In genomic region chr1:246923482-246923881, GRCh38 we compare ENCODE assay signal across 21 cellular contexts. TPM values are rescaled to one million over a fixed set of nuclear protein-coding genes. Genes with fewer than 3 reads are reported as not detected.
DNase-seq lines count a peak whose midpoint lies in the region; ATAC-seq and TF ChIP-seq lines count a peak whose summit lies in the region.
"Had no signal": no experiment of that assay in that cellular context is flagged by ENCODE, and none has a peak within 500 bp of the region (broad histone marks: within the 10 kb centered on the region; RNA-seq: fewer than 3 reads in every experiment).

No MANE protein-coding gene starts in this region.

- H3K36me3 Mint-ChIP-seq in effector memory CD8-positive, alpha-beta T cell (ENCODE audit: insufficient read depth), result peaks cover 22% of the 10 kb centered on the region
- peaks cover 83% of the 10 kb centered on the region for H3K36me3 Mint-ChIP-seq in nephron progenitor cell (ENCODE audit: low read depth)

- H3K27ac Mint-ChIP-seq in effector memory CD8-positive, alpha-beta T cell, result no peak overlapping the region
- H3K27ac Mint-ChIP-seq in nephron progenitor cell, result peak overlapping the region; percentile 18
- H3K27ac Mint-ChIP-seq: activated naive CD4-positive, alpha-beta T cell treated with anti-CD3 and anti-CD28 coated beads for 36 hours had no signal

- peak; percentile 18 for DNase-seq in DMS 273 (lab: John Stamatoyannopoulos, UW; ENCODE audit: unreplicated experiment)
- no peak for DNase-seq in DMS 273 treated with DMSO at 0.1 percent for 48 hours (lab: John Stamatoyannopoulos, UW)
- DNase-seq in effector memory CD8-positive, alpha-beta T cell, result no peak
- no peak for DNase-seq in nephron progenitor cell
- DNase-seq in uterus, result no peak
- no peak for DNase-seq in COLO829 (ENCODE audit: low spot score)
- DNase-seq: activated CD4-positive, alpha-beta T cell treated with anti-CD3 and anti-CD28 coated beads, Interleukin-2, amount 50 U/mL, for 4 hours; activated naive CD4-positive, alpha-beta T cell treated with anti-CD3 and anti-CD28 coated beads for 36 hours; BE2C; body of pancreas; cortex of kidney; DMS153; gastrocnemius medialis; left ventricle myocardium superior; MM.1S; sigmoid colon; SW 1271 had no signal

- H3K27me3 Mint-ChIP-seq in effector memory CD8-positive, alpha-beta T cell, result no peaks in the 10 kb centered on the region
- no peaks in the 10 kb centered on the region for H3K27me3 Mint-ChIP-seq in nephron progenitor cell (ENCODE audit: low read depth, poor library complexity)

- ATAC-seq in effector memory CD8-positive, alpha-beta T cell (replicated peaks), result peak; percentile 12
- no peak for ATAC-seq in GM21367 (IDR thresholded peaks at IDR 0.05; ENCODE audit: unreplicated experiment)
- ATAC-seq: body of pancreas, gastrocnemius medialis, left ventricle myocardium superior had no signal

- intact Hi-C loops in uterus (cut with DNase I; ENCODE audit: low total_unique reads), result no loop called here

- H3F3A ChIP-seq in Loucy (ENCODE audit: low read depth), result no peaks in the 10 kb centered on the region

- H3K4me3 ChIP-seq in Loucy (ENCODE audit: low read length, poor library complexity, severe bottlenecking) (peak overlapping the region; percentile 35), uterus (no peak overlapping the region)
- H3K4me3 ChIP-seq: body of pancreas, gastrocnemius medialis, sigmoid colon had no signal

- H3K4me2 ChIP-seq in Loucy (ENCODE audit: low read depth, low read length, poor library complexity, severe bottlenecking), result peak overlapping the region; percentile 39

- no peaks in the 10 kb centered on the region for H3K9me2 ChIP-seq in Loucy (replicated peaks; ENCODE audit: low read depth, low read length)

- H3K36me3 ChIP-seq in Loucy (ENCODE audit: insufficient read depth, low read length) (no peaks in the 10 kb centered on the region), uterus (no peaks in the 10 kb centered on the region)
- H3K36me3 ChIP-seq: gastrocnemius medialis, sigmoid colon had no signal

- no peaks in the 10 kb centered on the region for H3K9me3 Mint-ChIP-seq in effector memory CD8-positive, alpha-beta T cell
- peaks cover 60% of the 10 kb centered on the region for H3K9me3 Mint-ChIP-seq in nephron progenitor cell

- no peaks in the 10 kb centered on the region for H3K9me3 ChIP-seq in Loucy (ENCODE audit: insufficient read depth, low read depth, low read length)
- no peaks in the 10 kb centered on the region for H3K9me3 ChIP-seq in uterus
- H3K9me3 ChIP-seq: BE2C, body of pancreas, gastrocnemius medialis, sigmoid colon had no signal

- peaks cover 24% of the 10 kb centered on the region for H3K4me1 ChIP-seq in Loucy (ENCODE audit: insufficient read depth, low read length, poor library complexity, severe bottlenecking)
- peaks cover 0 to 8% of the 10 kb centered on the region in 2 donors for H3K4me1 ChIP-seq in uterus
- H3K4me1 ChIP-seq: BE2C had no signal

- H4K20me1 ChIP-seq in Loucy (ENCODE audit: insufficient read depth, low read length, poor library complexity, severe bottlenecking), result peaks cover 53% of the 10 kb centered on the region

- H3K27me3 ChIP-seq in Loucy (ENCODE audit: insufficient read depth, low read length, poor library complexity, severe bottlenecking), result no peaks in the 10 kb centered on the region
- H3K27me3 ChIP-seq in uterus, result no peaks in the 10 kb centered on the region
- H3K27me3 ChIP-seq: BE2C, body of pancreas, gastrocnemius medialis, sigmoid colon had no signal

- peaks cover 96% of the 10 kb centered on the region for H3K79me2 ChIP-seq in Loucy (ENCODE audit: insufficient read depth, low read length)

- H3K27ac ChIP-seq in uterus, result no peak overlapping the region
- H3K27ac ChIP-seq: 22Rv1, body of pancreas, epithelial cell of prostate, sigmoid colon had no signal

- TF ChIP-seq CTCF in Loucy (conservative IDR thresholded peaks at IDR 0.05; ENCODE audit: low read length) (no peak), nephron progenitor cell (IDR thresholded peaks at IDR 0.05) (no peak), uterus (IDR thresholded peaks at IDR 0.05) (no peak)

- no peak overlapping the region for H3K9ac ChIP-seq in Loucy (ENCODE audit: low read depth, low read length, poor library complexity, severe bottlenecking)

- peaks cover 30 to 52% of the 10 kb centered on the region in 2 donors for H3K4me1 Mint-ChIP-seq in effector memory CD8-positive, alpha-beta T cell (ENCODE audit: low read depth in 2 of 2)
- peaks cover 10% of the 10 kb centered on the region for H3K4me1 Mint-ChIP-seq in nephron progenitor cell

- TF ChIP-seq POLR2A in uterus (IDR thresholded peaks at IDR 0.05), result no peak

- H3K4me3 Mint-ChIP-seq in effector memory CD8-positive, alpha-beta T cell, result peak overlapping the region; percentile 29 to 63
- no peak overlapping the region for H3K4me3 Mint-ChIP-seq in nephron progenitor cell
- H3K4me3 Mint-ChIP-seq: activated naive CD4-positive, alpha-beta T cell treated with anti-CD3 and anti-CD28 coated beads for 36 hours had no signal

- H2AFZ ChIP-seq in Loucy (ENCODE audit: low read length), result no peak overlapping the region

RNA-seq across cellular contexts. Expression of gene AHCTF1, which starts 8.3 kb away (rescaled TPM):
- 10 to 100 TPM; 22.5 to 53.4 (median 42.4) TPM for total RNA-seq in uterus
